Comparison of ENCODE assay signal across 9 cellular contexts in the genomic region with DNA sequence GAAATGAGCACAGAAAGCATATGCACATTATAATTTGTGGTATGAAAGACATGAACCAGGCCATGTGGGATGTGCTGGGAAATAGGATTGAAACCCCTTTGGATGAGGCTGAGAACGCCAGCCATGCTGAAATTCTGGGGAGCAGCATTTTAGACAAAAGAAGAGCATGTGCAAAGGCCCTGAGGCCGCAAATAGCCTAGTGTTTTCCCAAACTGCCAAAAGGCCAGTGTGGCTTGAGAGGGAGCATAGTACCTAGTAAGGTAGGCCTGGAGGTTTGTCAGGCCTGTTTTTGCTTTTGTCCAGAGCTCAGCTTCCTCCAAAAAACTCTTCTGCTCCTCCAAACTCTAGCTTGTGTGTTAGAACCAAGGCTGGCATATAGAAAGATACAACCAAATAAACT. TPM values are rescaled to one million over a fixed set of nuclear protein-coding genes. Genes with fewer than 3 reads are reported as not detected.
"Had no signal": no experiment of that assay in that cellular context is flagged by ENCODE, and none has a peak within 500 bp of the region (broad histone marks: within the 10 kb centered on the region; RNA-seq: fewer than 3 reads in every experiment).

No MANE protein-coding gene starts in this region.

- H3K27ac Mint-ChIP-seq: GM23338, IgD-negative memory B cell had no signal

- H3K4me1 Mint-ChIP-seq: IgD-negative memory B cell had no signal

- H2AFZ ChIP-seq: GM23338 had no signal

- FAIRE-seq: H1, H54, HTR-8/SVneo had no signal

- ATAC-seq: GM23338 had no signal

- H3K4me3 Mint-ChIP-seq: GM23338, H9, IgD-negative memory B cell had no signal

- H3K4me2 ChIP-seq: GM23338 had no signal

- H3K9me3 Mint-ChIP-seq: GM23338, H9 had no signal

- H3K4me3 ChIP-seq: GM23338 had no signal

- DNase-seq: H9, HCEC 1CT, KG1 had no signal

RNA-seq across cellular contexts. Expression of gene TMC2, which starts 58.7 kb away (rescaled TPM):
- total RNA-seq: GM23338, H1, H9, HT-29 had no signal
- polyA plus RNA-seq: GM23338, H1, IgD-negative memory B cell had no signal
